ENCODE assay signal across 31 cellular contexts in the genomic region with DNA sequence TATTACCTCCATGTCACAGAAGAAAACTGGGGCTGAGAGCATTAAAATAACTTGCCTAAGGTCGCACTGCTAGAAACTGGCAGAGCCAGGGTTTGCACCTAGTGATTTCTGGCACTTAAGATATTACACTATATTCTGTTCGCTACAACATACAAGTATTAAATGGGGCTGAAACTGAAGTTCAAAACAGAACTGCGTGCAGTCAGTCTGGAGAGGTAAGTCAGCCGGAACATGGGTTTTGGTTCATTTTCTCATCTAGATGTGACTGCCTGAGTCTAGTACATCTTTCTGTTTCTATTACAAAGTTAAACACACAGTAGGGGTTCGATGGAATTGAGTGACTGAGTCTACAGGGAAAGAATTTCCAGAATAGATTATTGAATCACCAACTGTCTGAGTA.
A peak's percentile ranks its signal among the peaks of the same experiment; 100 is the strongest.
DNase-seq lines count a peak whose midpoint lies in the region; ATAC-seq and TF ChIP-seq lines count a peak whose summit lies in the region.
"Had no signal": no experiment of that assay in that cellular context is flagged by ENCODE, and none has a peak within 500 bp of the region (broad histone marks: within the 10 kb centered on the region; RNA-seq: fewer than 3 reads in every experiment).

No MANE protein-coding gene starts in this region.

- no peak overlapping the region for H3K4ac ChIP-seq in trophoblast cell (ENCODE audit: low read depth, low read length)

- no peak overlapping the region for H3K14ac ChIP-seq in trophoblast cell (ENCODE audit: low read length)

- no peak overlapping the region for H4K91ac ChIP-seq in trophoblast cell (ENCODE audit: low read depth, low read length)

- no peak overlapping the region for H2BK12ac ChIP-seq in trophoblast cell (ENCODE audit: low read length)

- no peak overlapping the region for H4K12ac ChIP-seq in trophoblast cell (ENCODE audit: low read depth, low read length)

- H3K4me1 Mint-ChIP-seq in osteocyte (ENCODE audit: unreplicated experiment), result peaks cover 64% of the 10 kb centered on the region
- H3K4me1 Mint-ChIP-seq: activated naive CD4-positive, alpha-beta T cell treated with anti-CD3 and anti-CD28 coated beads, Interleukin-2, amount 10 ng/mL, durations not matched to agents 7 days and 5 days; activated T-helper 17 cell treated with anti-CD3 and anti-CD28 coated beads, Interleukin-2, amount 50 U/mL, for 72 hours had no signal

- no peaks in the 10 kb centered on the region for H3K79me2 ChIP-seq in trophoblast cell (ENCODE audit: control insufficient read depth, insufficient read depth, low read length, poor library complexity)

- H3K36me3 Mint-ChIP-seq in osteocyte (ENCODE audit: unreplicated experiment), result no peaks in the 10 kb centered on the region
- H3K36me3 Mint-ChIP-seq: activated naive CD4-positive, alpha-beta T cell treated with anti-CD3 and anti-CD28 coated beads, Interleukin-2, amount 10 ng/mL, durations not matched to agents 7 days and 5 days; mesothelial cell of epicardium; type B pancreatic cell had no signal

- H3K9ac ChIP-seq in trophoblast cell (ENCODE audit: low read length), result no peak overlapping the region

- no peak overlapping the region for H3K18ac ChIP-seq in trophoblast cell (ENCODE audit: low read length)

- H3K4me3 ChIP-seq in heart right ventricle (no peak overlapping the region), right cardiac atrium (ENCODE audit: low read length) (no peak overlapping the region), astrocyte of the spinal cord (ENCODE audit: low read depth, low read length) (no peak overlapping the region), uterus (no peak overlapping the region), trophoblast cell (ENCODE audit: low read depth, low read length) (no peak overlapping the region)
- H3K4me3 ChIP-seq: adrenal gland, HAP-1, right lobe of liver, spleen had no signal

- H3K9me3 ChIP-seq in heart right ventricle (no peaks in the 10 kb centered on the region), right cardiac atrium (ENCODE audit: control insufficient read depth, low read length) (no peaks in the 10 kb centered on the region), uterus (no peaks in the 10 kb centered on the region), trophoblast cell (ENCODE audit: insufficient read depth, low read depth, low read length) (peaks cover 2% of the 10 kb centered on the region)
- H3K9me3 ChIP-seq: adrenal gland, HAP-1, right lobe of liver, spleen had no signal

- H3K79me1 ChIP-seq in trophoblast cell (ENCODE audit: low read length), result no peaks in the 10 kb centered on the region

- no peak overlapping the region for H2BK120ac ChIP-seq in trophoblast cell (ENCODE audit: insufficient read depth, low read length, poor library complexity)

- H2BK5ac ChIP-seq in trophoblast cell (ENCODE audit: low read depth, low read length, poor library complexity), result no peak overlapping the region

- TF ChIP-seq CTCF in heart right ventricle (IDR thresholded peaks at IDR 0.05), result no peak
- TF ChIP-seq CTCF in astrocyte of the spinal cord (IDR thresholded peaks at IDR 0.05; ENCODE audit: low read depth, low read length), result no peak
- no peak for TF ChIP-seq CTCF in osteocyte (IDR thresholded peaks at IDR 0.05)
- no peak for TF ChIP-seq CTCF in uterus (IDR thresholded peaks at IDR 0.05)

- no peaks in the 10 kb centered on the region for H3K27me3 Mint-ChIP-seq in osteocyte (ENCODE audit: unreplicated experiment)
- H3K27me3 Mint-ChIP-seq: effector memory CD8-positive, alpha-beta T cell; stimulated activated naive CD8-positive, alpha-beta T cell treated with anti-CD3 and anti-CD28 coated beads, Interleukin-15, Interleukin-2, amounts not matched to agents 100 ng/mL and 50 ng/mL, for 24 hours; type B pancreatic cell had no signal

- H3K27me3 ChIP-seq in heart right ventricle (no peaks in the 10 kb centered on the region), right cardiac atrium (ENCODE audit: control insufficient read depth, insufficient read depth) (no peaks in the 10 kb centered on the region), uterus (no peaks in the 10 kb centered on the region), trophoblast cell (ENCODE audit: insufficient read depth, low read length) (no peaks in the 10 kb centered on the region)
- H3K27me3 ChIP-seq: adrenal gland, right lobe of liver, spleen had no signal

- in situ Hi-C loops in astrocyte of the spinal cord (cut with HindIII; ENCODE audit: low sequenced_read_pairs), result no loop called here

- no peak overlapping the region for H3K23ac ChIP-seq in trophoblast cell (ENCODE audit: low read length)

- intact Hi-C loops in heart right ventricle (cut with DNase I) (loop anchor here in 6 of 10 donors (2.0 to 10.0 kb wide), 8 partner anchors 19 to 383 kb away; a partner anchor contains a TSS), right cardiac atrium (cut with DNase I) (loop anchor here in 1 of 4 donors (5.0 to 10.0 kb wide), 2 partner anchors 113 to 150 kb away; a partner anchor contains a TSS), uterus (cut with DNase I; ENCODE audit: low total_unique reads) (no loop called here)

- no peak for DNase-seq in heart right ventricle
- DNase-seq in right cardiac atrium, result no peak
- peak; percentile 36 for DNase-seq in astrocyte of the spinal cord (ENCODE audit: low read depth, low spot score)
- no peak for DNase-seq in osteocyte (ENCODE audit: extremely low spot score, unreplicated experiment)
- no peak for DNase-seq in uterus
- DNase-seq in trophoblast cell, result no peak
- DNase-seq in NCI-H1930 (lab: John Stamatoyannopoulos, UW), result no peak
- DNase-seq in HT-29 (ENCODE audit: low spot score), result no peak
- DNase-seq: 8988T; activated CD4-positive, alpha-beta T cell treated with anti-CD3 and anti-CD28 coated beads for 48 hours; activated naive CD4-positive, alpha-beta T cell treated with anti-CD3 and anti-CD28 coated beads, Interleukin-2, amount 10 ng/mL, durations not matched to agents 7 days and 5 days; adrenal gland; DMS79; effector memory CD8-positive, alpha-beta T cell; GF-D8; islet precursor cell; NCI-H1436; NCI-H226; right lobe of liver; SIG-M5; spleen; stimulated activated CD4-positive, alpha-beta T cell treated with anti-CD3 and anti-CD28 coated beads, Interleukin-2, amount 100 ng/mL, for 24 hours; stimulated activated CD8-positive, alpha-beta memory T cell treated with anti-CD3 and anti-CD28 coated beads, Interleukin-4, amount 100 ng/mL, for 48 hours had no signal

- H2AFZ ChIP-seq in trophoblast cell (ENCODE audit: insufficient read depth, low read length, poor library complexity), result no peak overlapping the region

- ATAC-seq in heart right ventricle, result no peak
- ATAC-seq in right cardiac atrium, result no peak
- ATAC-seq: activated T-helper 17 cell treated with anti-CD3 and anti-CD28 coated beads, Interleukin-2, amount 50 U/mL, for 72 hours; effector memory CD8-positive, alpha-beta T cell; Panc1; right lobe of liver had no signal

- H3K4me2 ChIP-seq in trophoblast cell (ENCODE audit: low read length), result no peak overlapping the region

- peak overlapping the region; percentile 89 for H3K27ac Mint-ChIP-seq in osteocyte (ENCODE audit: unreplicated experiment)
- H3K27ac Mint-ChIP-seq: activated naive CD4-positive, alpha-beta T cell treated with anti-CD3 and anti-CD28 coated beads, Interleukin-2, amount 10 ng/mL, durations not matched to agents 7 days and 5 days; activated T-helper 17 cell treated with anti-CD3 and anti-CD28 coated beads, Interleukin-2, amount 50 U/mL, for 72 hours; effector memory CD8-positive, alpha-beta T cell; mesothelial cell of epicardium; stimulated activated naive CD8-positive, alpha-beta T cell treated with anti-CD3 and anti-CD28 coated beads, Interleukin-15, Interleukin-2, amounts not matched to agents 100 ng/mL and 50 ng/mL, for 24 hours; T-helper 2 cell treated with Interferon-gamma antibody and Interleukin-4, amounts not matched to agents 5 μg/mL and 100 μg/mL, for 36 hours; type B pancreatic cell had no signal

- H4K8ac ChIP-seq in trophoblast cell (ENCODE audit: low read depth, low read length), result no peak overlapping the region

- no peak for TF ChIP-seq POLR2A in uterus (IDR thresholded peaks at IDR 0.05)

- H3K4me1 ChIP-seq in heart right ventricle, result peaks cover 6 to 71% (median 52%) of the 10 kb centered on the region in 9 donors
- peaks cover 10% of the 10 kb centered on the region for H3K4me1 ChIP-seq in right cardiac atrium (ENCODE audit: control insufficient read depth, insufficient read depth, low read length)
- no peaks in the 10 kb centered on the region for H3K4me1 ChIP-seq in uterus
- peaks cover 0 to 4% of the 10 kb centered on the region in 2 experiments for H3K4me1 ChIP-seq in trophoblast cell (ENCODE audit: control insufficient read depth in 1 of 2, insufficient read depth in 2 of 2, low read length in 2 of 2)
- H3K4me1 ChIP-seq: HAP-1 had no signal

- 72 to 73% methylated on average over 5 of the region's 5 CpGs for WGBS in heart right ventricle, 2 donors
- whole genome bisulfite sequencing in right cardiac atrium, result 71% methylated on average over 5 of the region's 5 CpGs
- WGBS in trophoblast cell (ENCODE audit: extremely low coverage, insufficient coverage, insufficient read length), result no CpG with 5 or more reads among the region's 5 CpGs

- H2AK5ac ChIP-seq in trophoblast cell (ENCODE audit: low read length), result no peak overlapping the region

- H3K36me3 ChIP-seq in heart right ventricle, result no peaks in the 10 kb centered on the region
- H3K36me3 ChIP-seq in uterus, result no peaks in the 10 kb centered on the region
- no peaks in the 10 kb centered on the region for H3K36me3 ChIP-seq in trophoblast cell (ENCODE audit: control insufficient read depth in 1 of 2, insufficient read depth in 2 of 2, low read length in 2 of 2)
- H3K36me3 ChIP-seq: adrenal gland, HAP-1, right lobe of liver, spleen had no signal

- H3K27ac ChIP-seq in heart right ventricle (peak overlapping the region; percentile 53 to 92 (median 80)), right cardiac atrium (ENCODE audit: low read length) (no peak overlapping the region), uterus (peak overlapping the region; percentile 72 to 93), trophoblast cell (ENCODE audit: low read depth, low read length) (no peak overlapping the region)
- H3K27ac ChIP-seq: right lobe of liver, spleen, VCaP had no signal

- no peaks in the 10 kb centered on the region for H3K9me3 Mint-ChIP-seq in osteocyte (ENCODE audit: unreplicated experiment)
- H3K9me3 Mint-ChIP-seq: activated naive CD4-positive, alpha-beta T cell treated with anti-CD3 and anti-CD28 coated beads, Interleukin-2, amount 10 ng/mL, durations not matched to agents 7 days and 5 days; activated T-helper 17 cell treated with anti-CD3 and anti-CD28 coated beads, Interleukin-2, amount 50 U/mL, for 72 hours; effector memory CD8-positive, alpha-beta T cell; mesothelial cell of epicardium; stimulated activated naive CD8-positive, alpha-beta T cell treated with anti-CD3 and anti-CD28 coated beads, Interleukin-15, Interleukin-2, amounts not matched to agents 100 ng/mL and 50 ng/mL, for 24 hours; T-helper 2 cell treated with Interferon-gamma antibody and Interleukin-4, amounts not matched to agents 5 μg/mL and 100 μg/mL, for 36 hours had no signal

- no peak overlapping the region for H3K4me3 Mint-ChIP-seq in osteocyte (ENCODE audit: unreplicated experiment)
- H3K4me3 Mint-ChIP-seq: activated naive CD4-positive, alpha-beta T cell treated with anti-CD3 and anti-CD28 coated beads, Interleukin-2, amount 10 ng/mL, durations not matched to agents 7 days and 5 days; activated T-helper 17 cell treated with anti-CD3 and anti-CD28 coated beads, Interleukin-2, amount 50 U/mL, for 72 hours; effector memory CD8-positive, alpha-beta T cell; mesothelial cell of epicardium; stimulated activated naive CD8-positive, alpha-beta T cell treated with anti-CD3 and anti-CD28 coated beads, Interleukin-15, Interleukin-2, amounts not matched to agents 100 ng/mL and 50 ng/mL, for 24 hours; T-helper 2 cell treated with Interferon-gamma antibody and Interleukin-4, amounts not matched to agents 5 μg/mL and 100 μg/mL, for 36 hours; type B pancreatic cell had no signal

Comparison
In these comparisons a context has a peak if more than half of its experiments do, and no peak if none do; other contexts are left out.
1. H3K27ac ChIP-seq: peak in heart right ventricle (10 of 10) and uterus (2 of 2); none in right cardiac atrium (single experiment) and trophoblast cell (single experiment).